ENCODE assay signal across 21 cellular contexts in the genomic region with DNA sequence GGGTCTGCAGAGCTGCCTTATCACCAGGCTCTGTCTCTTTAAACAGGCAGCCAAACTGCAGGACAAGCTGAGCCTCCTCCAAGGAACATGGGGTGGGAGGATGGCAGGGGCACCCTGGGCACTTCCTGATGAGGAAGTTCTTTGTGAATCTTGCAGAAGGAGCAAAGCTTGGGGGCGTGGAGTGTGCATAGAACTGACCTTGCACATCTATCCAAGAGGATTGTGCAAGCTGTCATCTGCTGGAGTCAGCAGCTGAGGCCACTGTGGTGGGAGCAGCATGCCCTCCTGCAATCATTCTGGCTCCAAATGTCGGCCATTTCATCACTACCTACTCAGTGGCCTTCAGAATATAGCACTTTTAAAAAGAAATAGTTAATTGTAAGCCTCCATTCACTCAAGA.
"Had no signal": no experiment of that assay in that cellular context is flagged by ENCODE, and none has a peak within 500 bp of the region (broad histone marks: within the 10 kb centered on the region; RNA-seq: fewer than 3 reads in every experiment).

No MANE protein-coding gene starts in this region.

- H3K27me3 Mint-ChIP-seq: activated CD4-positive, alpha-beta memory T cell treated with anti-CD3 and anti-CD28 coated beads, Interleukin-2, amount 10 ng/mL, durations not matched to agents 7 days and 5 days; activated CD4-positive, alpha-beta T cell treated with anti-CD3 and anti-CD28 coated beads, Interleukin-2, amount 10 ng/mL, durations not matched to agents 24 days and 14 days had no signal

- H3K4me1 Mint-ChIP-seq: activated CD4-positive, alpha-beta memory T cell treated with anti-CD3 and anti-CD28 coated beads, Interleukin-2, amount 10 ng/mL, durations not matched to agents 7 days and 5 days; activated CD4-positive, alpha-beta T cell treated with anti-CD3 and anti-CD28 coated beads, Interleukin-2, amount 10 ng/mL, durations not matched to agents 24 days and 14 days; activated naive CD8-positive, alpha-beta T cell treated with anti-CD3 and anti-CD28 coated beads, Interleukin-2, amount 10 ng/mL, durations not matched to agents 7 days and 5 days; immature natural killer cell; naive B cell; stimulated activated naive CD8-positive, alpha-beta T cell treated with anti-CD3 and anti-CD28 coated beads, Interleukin-15, amount 100 ng/mL, for 72 hours had no signal

- H3K36me3 Mint-ChIP-seq: activated naive CD8-positive, alpha-beta T cell treated with anti-CD3 and anti-CD28 coated beads, Interleukin-2, amount 10 ng/mL, durations not matched to agents 7 days and 5 days; immature natural killer cell; naive B cell had no signal

- H3K4me3 Mint-ChIP-seq: activated CD4-positive, alpha-beta memory T cell treated with anti-CD3 and anti-CD28 coated beads, Interleukin-2, amount 10 ng/mL, durations not matched to agents 7 days and 5 days; activated CD4-positive, alpha-beta T cell treated with anti-CD3 and anti-CD28 coated beads, Interleukin-2, amount 10 ng/mL, durations not matched to agents 24 days and 14 days; activated naive CD4-positive, alpha-beta T cell treated with anti-CD3 and anti-CD28 coated beads for 36 hours; activated naive CD8-positive, alpha-beta T cell treated with anti-CD3 and anti-CD28 coated beads, Interleukin-2, amount 10 ng/mL, durations not matched to agents 7 days and 5 days; activated T-cell treated with anti-CD3 and anti-CD28 coated beads, Interleukin-2, amount 50 U/mL, for 72 hours; immature natural killer cell; naive B cell; stimulated activated naive CD8-positive, alpha-beta T cell treated with anti-CD3 and anti-CD28 coated beads, Interleukin-15, amount 100 ng/mL, for 72 hours had no signal

- DNase-seq: activated CD4-positive, alpha-beta memory T cell treated with anti-CD3 and anti-CD28 coated beads, Interleukin-2, amount 10 ng/mL, durations not matched to agents 7 days and 5 days; activated CD4-positive, alpha-beta T cell treated with anti-CD3 and anti-CD28 coated beads, Interleukin-2, amount 10 ng/mL, durations not matched to agents 24 days and 14 days; activated effector memory CD4-positive, alpha-beta T cell treated with Interleukin-2 at 50 U/mL for 16 hours; activated naive CD4-positive, alpha-beta T cell treated with anti-CD3 and anti-CD28 coated beads for 36 hours; activated naive CD8-positive, alpha-beta T cell treated with anti-CD3 and anti-CD28 coated beads, Interleukin-2, amount 10 ng/mL, durations not matched to agents 7 days and 5 days; activated T-cell treated with anti-CD3 and anti-CD28 coated beads, Interleukin-2, amount 50 U/mL, for 72 hours; amygdala; colonic mucosa; dorsolateral prefrontal cortex; immature natural killer cell; kidney glomerular epithelial cell; lower lobe of right lung; naive B cell; occipital lobe; stimulated activated CD4-positive, alpha-beta T cell treated with anti-CD3 and anti-CD28 coated beads, Interleukin-4, amount 100 ng/mL, for 4 hours; stimulated activated naive CD8-positive, alpha-beta T cell treated with anti-CD3 and anti-CD28 coated beads, Interleukin-15, amount 100 ng/mL, for 72 hours; transverse colon; uterus had no signal

- ATAC-seq: activated CD4-positive, CD25-positive, alpha-beta regulatory T cell treated with anti-CD3 and anti-CD28 coated beads, Interleukin-2, amount 50 U/mL, for 24 hours; activated T-cell treated with anti-CD3 and anti-CD28 coated beads, Interleukin-2, amount 50 U/mL, for 72 hours; stimulated activated naive CD8-positive, alpha-beta T cell treated with anti-CD3 and anti-CD28 coated beads, Interleukin-15, amount 100 ng/mL, for 72 hours had no signal

- H3K4me3 ChIP-seq: colonic mucosa, dorsolateral prefrontal cortex, hepatocyte, lower lobe of right lung, transverse colon, uterus had no signal

- H3K27ac ChIP-seq: colonic mucosa, dorsolateral prefrontal cortex, hepatocyte, lower lobe of right lung, transverse colon, uterus, VCaP had no signal

- H3K9me3 ChIP-seq: colonic mucosa, lower lobe of right lung, transverse colon, uterus had no signal

- H3K36me3 ChIP-seq: colonic mucosa, lower lobe of right lung, transverse colon, uterus had no signal

- H3K27ac Mint-ChIP-seq: activated CD4-positive, alpha-beta memory T cell treated with anti-CD3 and anti-CD28 coated beads, Interleukin-2, amount 10 ng/mL, durations not matched to agents 7 days and 5 days; activated CD4-positive, alpha-beta T cell treated with anti-CD3 and anti-CD28 coated beads, Interleukin-2, amount 10 ng/mL, durations not matched to agents 24 days and 14 days; activated naive CD4-positive, alpha-beta T cell treated with anti-CD3 and anti-CD28 coated beads for 36 hours; activated naive CD8-positive, alpha-beta T cell treated with anti-CD3 and anti-CD28 coated beads, Interleukin-2, amount 10 ng/mL, durations not matched to agents 7 days and 5 days; activated T-cell treated with anti-CD3 and anti-CD28 coated beads, Interleukin-2, amount 50 U/mL, for 72 hours; immature natural killer cell; naive B cell had no signal

- H3K9me3 Mint-ChIP-seq: activated CD4-positive, alpha-beta memory T cell treated with anti-CD3 and anti-CD28 coated beads, Interleukin-2, amount 10 ng/mL, durations not matched to agents 7 days and 5 days; activated CD4-positive, alpha-beta T cell treated with anti-CD3 and anti-CD28 coated beads, Interleukin-2, amount 10 ng/mL, durations not matched to agents 24 days and 14 days had no signal

- H3K4me1 ChIP-seq: colonic mucosa, lower lobe of right lung, transverse colon, uterus had no signal

- H3K27me3 ChIP-seq: colonic mucosa, hepatocyte, transverse colon, uterus had no signal
